ENCODE assay signal across 17 cellular contexts in genomic region chr4:140185725-140186124, GRCh38.
"Had no signal": no experiment of that assay in that cellular context is flagged by ENCODE, and none has a peak within 500 bp of the region (broad histone marks: within the 10 kb centered on the region; RNA-seq: fewer than 3 reads in every experiment).

No MANE protein-coding gene starts in this region.

- DNase-seq: activated CD4-positive, alpha-beta T cell treated with anti-CD3 and anti-CD28 coated beads, Interleukin-2, amount 50 U/mL, for 48 hours; activated CD4-positive, CD25-positive, alpha-beta regulatory T cell treated with anti-CD3 and anti-CD28 coated beads, Interleukin-2, amount 50 U/mL, for 72 hours; activated effector memory CD4-positive, alpha-beta T cell treated with anti-CD3 and anti-CD28 coated beads, Interleukin-2, amount 50 U/mL, for 16 hours; activated T-cell treated with anti-CD3 and anti-CD28 coated beads, Interleukin-2, amount 50 U/mL, for 4 hours; amygdala; brain microvascular endothelial cell; effector memory CD4-positive, alpha-beta T cell; hippocampal formation; left cardiac atrium; midbrain; right lobe of liver; stimulated activated CD4-positive, alpha-beta T cell treated with anti-CD3 and anti-CD28 coated beads, Interleukin-2, amount 100 ng/mL, for 48 hours; stimulated activated naive CD8-positive, alpha-beta T cell treated with anti-CD3 and anti-CD28 coated beads, Interleukin-15, Interleukin-2, amounts not matched to agents 100 U/mL and 50 U/mL, for 24 hours; testis; upper lobe of right lung had no signal

- ATAC-seq: activated T-cell treated with anti-CD3 and anti-CD28 coated beads, Interleukin-2, amount 50 U/mL, for 4 hours; right lobe of liver; stimulated activated naive CD8-positive, alpha-beta T cell treated with anti-CD3 and anti-CD28 coated beads, Interleukin-15, Interleukin-2, amounts not matched to agents 100 U/mL and 50 U/mL, for 24 hours; upper lobe of right lung had no signal

- H3K27me3 ChIP-seq: brain microvascular endothelial cell, neutrophil, right lobe of liver, testis, upper lobe of right lung had no signal

- H3K4me1 ChIP-seq: right lobe of liver, testis had no signal

- H3K36me3 ChIP-seq: brain microvascular endothelial cell, neutrophil, right lobe of liver, upper lobe of right lung had no signal

- H3K27ac ChIP-seq: brain microvascular endothelial cell, neutrophil, right lobe of liver, testis, upper lobe of right lung had no signal

- H3K9me3 ChIP-seq: neutrophil, right lobe of liver, testis, upper lobe of right lung had no signal

- H3K4me3 ChIP-seq: lung, right lobe of liver, testis, upper lobe of right lung had no signal
